ENCODE assay signal across 25 cellular contexts in genomic region chr1:50793521-50793920, GRCh38.
"Had no signal": no experiment of that assay in that cellular context is flagged by ENCODE, and none has a peak within 500 bp of the region (broad histone marks: within the 10 kb centered on the region; RNA-seq: fewer than 3 reads in every experiment).

No MANE protein-coding gene starts in this region.

- H3K4me2 ChIP-seq: PC-9 had no signal

- H3K27me3 ChIP-seq: Peyer's patch, SJCRH30 had no signal

- H3K4me1 ChIP-seq: Peyer's patch, SJCRH30 had no signal

- H3K9me3 ChIP-seq: Peyer's patch, SJCRH30 had no signal

- DNase-seq: IMR-90; Karpas-422; KG1; MM.1S; NCI-H1092 treated with DMSO at 0.1 percent for 48 hours; NCI-H1436; NCI-H187; NCI-H2029; NCI-H2081 treated with DMSO at 0.1 percent for 48 hours; NCI-H2171; NCI-H226; NCI-H446; NCI-H510A; NCI-H524 treated with DMSO at 0.1 percent for 48 hours; NCI-H69; NCI-H774; NK-92 treated with Interleukin-12 subunit alpha and Interleukin-12 subunit beta, amount 100 ng/mL, for 24 hours; PC-9; Peyer's patch; SHP77 treated with DMSO at 0.1 percent for 48 hours; SJCRH30; T-helper 2 cell had no signal

- H3K27ac ChIP-seq: PC-9, Peyer's patch, SJCRH30 had no signal

- H3K4me3 ChIP-seq: PC-9, Peyer's patch, SJCRH30 had no signal

- ATAC-seq: HepG2, Right ventricle myocardium inferior, SK-N-SH treated with all-trans-retinoic acid at 6 μM for 48 hours had no signal

- H2AFZ ChIP-seq: PC-9 had no signal

- FAIRE-seq: HepG2 had no signal

- H3K36me3 ChIP-seq: Peyer's patch, SJCRH30 had no signal
